In genomic region chr11:70397983-70398833, GRCh38 we compare ENCODE assay signal across 8 cellular contexts. TPM values are rescaled to one million over a fixed set of nuclear protein-coding genes. Genes with fewer than 3 reads are reported as not detected.
DNase-seq lines count a peak whose midpoint lies in the region; ATAC-seq and TF ChIP-seq lines count a peak whose summit lies in the region.

CTTN (plus strand) TSS chr11:70398529; CDS start chr11:70407298, 8,769 bp downstream.

- no peaks in the 10 kb centered on the region for H3K9me3 ChIP-seq in ascending aorta

- H3K27ac Mint-ChIP-seq in progenitor cell of endocrine pancreas = peak within 1 kb of the TSS; percentile 84

- peak; percentile 87 for ATAC-seq in left ventricle myocardium superior

- H3K36me3 ChIP-seq in H7 (replicated peaks; ENCODE audit: control insufficient read depth, insufficient read depth, low read length) = peaks cover 3% of the 10 kb centered on the region
- no peaks in the 10 kb centered on the region for H3K36me3 ChIP-seq in ascending aorta
- H3K36me3 ChIP-seq in urinary bladder (ENCODE audit: insufficient read depth) = no peaks in the 10 kb centered on the region

- H3K4me1 ChIP-seq in ascending aorta = peaks cover 9 to 23% of the 10 kb centered on the region in 2 donors
- H3K4me1 ChIP-seq in urinary bladder (ENCODE audit: insufficient read depth) = peaks cover 2% of the 10 kb centered on the region

- intact Hi-C loops in ascending aorta (cut with DNase I) = loop anchor here (1.0 to 5.0 kb wide), 2 partner anchors 40 to 196 kb away; partner anchors contain the start of gene FADD
- intact Hi-C loops in left ventricle myocardium superior (cut with micrococcal nuclease) = no loop called here

- H3K27ac ChIP-seq in ascending aorta = peak within 1 kb of the TSS; percentile 94
- H3K27ac ChIP-seq in urinary bladder (ENCODE audit: low read depth) = peak within 1 kb of the TSS; percentile 88

- H3K4me3 ChIP-seq in H7 (ENCODE audit: insufficient read depth, low read depth, low read length) = peak within 1 kb of the TSS; percentile 83
- peak within 1 kb of the TSS; percentile 87 to 91 for H3K4me3 ChIP-seq in ascending aorta
- H3K4me3 ChIP-seq in urinary bladder (ENCODE audit: low read depth, low read length) = peak within 1 kb of the TSS; percentile 99

- under 1% methylated on average over 90 of the region's 93 CpGs for WGBS in urinary bladder

- peaks cover 2% of the 10 kb centered on the region for H3K36me3 Mint-ChIP-seq in progenitor cell of endocrine pancreas (ENCODE audit: insufficient read depth)

- no peaks in the 10 kb centered on the region for H3K9me3 Mint-ChIP-seq in progenitor cell of endocrine pancreas (ENCODE audit: low read depth)

- peak within 1 kb of the TSS; percentile 84 for H3K4me3 Mint-ChIP-seq in progenitor cell of endocrine pancreas (ENCODE audit: low read depth)

- H3K27me3 Mint-ChIP-seq in progenitor cell of endocrine pancreas = no peaks in the 10 kb centered on the region

- TF ChIP-seq CTCF in ascending aorta (IDR thresholded peaks at IDR 0.05) (no peak), progenitor cell of endocrine pancreas (IDR thresholded peaks at IDR 0.05; ENCODE audit: unreplicated experiment) (no peak)

- H3K27me3 ChIP-seq in H7 (ENCODE audit: control insufficient read depth, insufficient read depth, low read length) (no peaks in the 10 kb centered on the region), ascending aorta (no peaks in the 10 kb centered on the region)

- H3K4me1 Mint-ChIP-seq in progenitor cell of endocrine pancreas (ENCODE audit: low read depth) = peaks cover 14% of the 10 kb centered on the region

- DNase-seq in COLO668 (lab: John Stamatoyannopoulos, UW; ENCODE audit: unreplicated experiment) = peak; percentile 76
- DNase-seq in H7 = peak; percentile 100
- peak; percentile 27 for DNase-seq in NCI-H1694 treated with DMSO at 0.1 percent for 48 hours (lab: John Stamatoyannopoulos, UW)
- DNase-seq in T-helper 9 cell = peak; percentile 36
- DNase-seq in ascending aorta (ENCODE audit: low spot score in 2 of 2) = peak; percentile 16 to 91
- peak; percentile 93 for DNase-seq in left ventricle myocardium superior
- DNase-seq in progenitor cell of endocrine pancreas (ENCODE audit: low spot score, unreplicated experiment) = peak; percentile 89

RNA-seq across cellular contexts. Expression of gene CTTN, which starts in this region (rescaled TPM):
- total RNA-seq in H7 (2014; rRNA removed; shearing (Covaris generic)) = 155 and 188 TPM in 2 replicates
- total RNA-seq in ascending aorta = 166 TPM
- total RNA-seq in left ventricle myocardium superior = 169 TPM
- 239 and 244 TPM in 2 replicates for total RNA-seq in progenitor cell of endocrine pancreas
- 149 TPM for total RNA-seq in urinary bladder
- 121 TPM for polyA plus RNA-seq in urinary bladder

Comparison
In these comparisons a context has a peak if more than half of its experiments do, and no peak if none do; other contexts are left out.
1. Peak in every context shown above with its lines: DNase-seq, ATAC-seq, H3K4me3 ChIP-seq and H3K27ac ChIP-seq.
2. DNase-seq: peak in every context shown above with its lines; median percentile 100 in H7; 93 in left ventricle myocardium superior; 89 in progenitor cell of endocrine pancreas; 76 in COLO668; 54 in ascending aorta; 36 in T-helper 9 cell; 27 in NCI-H1694 treated with DMSO at 0.1 percent for 48 hours.